In the genomic region with DNA sequence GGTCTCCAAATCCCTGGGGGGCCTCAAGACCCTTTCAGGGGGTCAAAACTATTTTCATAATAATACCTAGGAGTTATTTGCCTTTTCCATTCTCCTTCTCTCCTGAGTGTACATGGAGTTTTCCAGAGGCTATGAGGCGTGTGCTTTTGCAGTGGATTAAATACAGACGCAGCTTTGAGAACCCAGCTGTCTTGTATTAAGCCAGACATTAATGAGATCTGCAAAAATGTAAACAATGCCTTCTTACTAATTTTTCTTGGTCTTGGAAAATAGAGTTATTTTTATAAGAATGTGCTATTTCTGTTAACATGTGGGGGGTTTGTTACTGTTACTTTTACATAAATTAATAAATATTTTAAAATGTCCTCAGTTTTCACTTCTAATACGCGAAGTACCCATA, we compare ENCODE assay signal across 19 cellular contexts. TPM values are rescaled to one million over a fixed set of nuclear protein-coding genes. Genes with fewer than 3 reads are reported as not detected.
DNase-seq lines count a peak whose midpoint lies in the region; ATAC-seq, FAIRE-seq and TF ChIP-seq lines count a peak whose summit lies in the region.
"Had no signal": no experiment of that assay in that cellular context is flagged by ENCODE, and none has a peak within 500 bp of the region (broad histone marks: within the 10 kb centered on the region; RNA-seq: fewer than 3 reads in every experiment).

No MANE protein-coding gene starts in this region.

- intact Hi-C loops in left ventricle myocardium superior (cut with micrococcal nuclease) = no loop called here

- H3K9me2 ChIP-seq in MM.1S (replicated peaks; ENCODE audit: insufficient read depth, low read length) = no peaks in the 10 kb centered on the region

- no peak for TF ChIP-seq RAD21 in A549 (conservative IDR thresholded peaks at IDR 0.05 in 1 of 2, IDR thresholded peaks at IDR 0.05 in 1 of 2)

- peak overlapping the region; percentile 43 to 64; a peak in 4 of 6 replicates for H3K27ac ChIP-seq in A549
- H3K27ac ChIP-seq in MM.1S (ENCODE audit: low read length) = no peak overlapping the region
- H3K27ac ChIP-seq: body of pancreas, thyroid gland had no signal

- H3K4me2 ChIP-seq in A549 (peak overlapping the region; percentile 35; the same call in 2 of the 3 replicates), MM.1S (ENCODE audit: low read depth, low read length) (no peak overlapping the region)

- no peak overlapping the region for H3K9ac ChIP-seq in MM.1S (ENCODE audit: low read length)

- H3K36me3 ChIP-seq in MM.1S (replicated peaks; ENCODE audit: insufficient read depth, low read length) = no peaks in the 10 kb centered on the region
- H3K36me3 ChIP-seq: thyroid gland had no signal

- CTCF ChIA-PET in A549 (lab: Yijun Ruan, JAX) = interaction anchor here (0.6 to 16.2 kb wide), 8 partner anchors 8 to 1316 kb away, joined by 3 to 602 read pairs (median 4); no protein-coding TSS in a partner anchor

- H2AFZ ChIP-seq in MM.1S (ENCODE audit: low read length) = no peak overlapping the region

- no peaks in the 10 kb centered on the region for H3K36me3 Mint-ChIP-seq in glutamatergic neuron (ENCODE audit: unreplicated experiment)

- no peaks in the 10 kb centered on the region for H4K20me1 ChIP-seq in MM.1S (ENCODE audit: insufficient read depth, low read length)

- peaks cover 39% of the 10 kb centered on the region for H3K4me1 ChIP-seq in A549
- no peaks in the 10 kb centered on the region for H3K4me1 ChIP-seq in MM.1S (ENCODE audit: low read length)

- peak overlapping the region; percentile 18 for H3K4me3 Mint-ChIP-seq in glutamatergic neuron (ENCODE audit: unreplicated experiment)
- H3K4me3 Mint-ChIP-seq: naive thymus-derived CD4-positive, alpha-beta T cell; stimulated activated naive CD8-positive, alpha-beta T cell treated with anti-CD3 and anti-CD28 coated beads, Interleukin-15, Interleukin-2, amounts not matched to agents 100 ng/mL and 50 ng/mL, for 24 hours had no signal

- TF ChIP-seq EP300 in A549 (IDR thresholded peaks at IDR 0.05) = no peak

- H3K9me3 ChIP-seq in A549 (no peaks in the 10 kb centered on the region), MM.1S (replicated peaks; ENCODE audit: insufficient read depth, low read length) (no peaks in the 10 kb centered on the region)
- H3K9me3 ChIP-seq: body of pancreas, thyroid gland had no signal

- 97% methylated on average over 4 of the region's 4 CpGs for WGBS in A549 (ENCODE audit: missing lambda C conversion rate)

- DNase-seq in A549 (ENCODE audit: low read depth in 1 of 2, low spot score in 1 of 2) (no peak), GM03348 (ENCODE audit: low spot score) (peak; percentile 62), glutamatergic neuron (no peak), UCSD-AML1 (lab: John Stamatoyannopoulos, UW; ENCODE audit: unreplicated experiment) (no peak), MM.1S (no peak), left ventricle myocardium superior (no peak)
- DNase-seq: body of pancreas; CD4-positive, alpha-beta memory T cell; effector CD4-positive, alpha-beta T cell; erythroblast; naive thymus-derived CD4-positive, alpha-beta T cell; NCI-H1092; NCI-H2029; stimulated activated CD4-positive, alpha-beta T cell treated with anti-CD3 and anti-CD28 coated beads, Interleukin-12 subunit alpha, Interleukin-12 subunit beta, amount 100 ng/mL, for 4 hours; thyroid gland had no signal

- TF ChIP-seq CTCF in A549 (IDR thresholded peaks at IDR 0.05) = no peak
- TF ChIP-seq CTCF in glutamatergic neuron (IDR thresholded peaks at IDR 0.05; ENCODE audit: partially characterized antibody, unreplicated experiment) = no peak
- no peak for TF ChIP-seq CTCF in MM.1S (IDR thresholded peaks at IDR 0.05; ENCODE audit: low read length)

- ATAC-seq in A549 = no peak
- peak; percentile 86 for ATAC-seq in SK-N-SH treated with all-trans-retinoic acid at 6 μM for 48 hours
- no peak for ATAC-seq in GM21825 (IDR thresholded peaks at IDR 0.05; ENCODE audit: unreplicated experiment)
- ATAC-seq in left ventricle myocardium superior = no peak
- ATAC-seq: body of pancreas; naive thymus-derived CD4-positive, alpha-beta T cell had no signal

- H3F3A ChIP-seq in MM.1S (ENCODE audit: insufficient read depth, low read length) = no peaks in the 10 kb centered on the region

- H3K27me3 ChIP-seq in MM.1S (replicated peaks; ENCODE audit: insufficient read depth, low read length) = no peaks in the 10 kb centered on the region
- H3K27me3 ChIP-seq: body of pancreas, thyroid gland had no signal

- H3K27me3 Mint-ChIP-seq in glutamatergic neuron (ENCODE audit: unreplicated experiment) = peaks cover 6% of the 10 kb centered on the region
- H3K27me3 Mint-ChIP-seq: CD4-positive, alpha-beta memory T cell; naive thymus-derived CD4-positive, alpha-beta T cell; stimulated activated naive CD8-positive, alpha-beta T cell treated with anti-CD3 and anti-CD28 coated beads, Interleukin-15, Interleukin-2, amounts not matched to agents 100 ng/mL and 50 ng/mL, for 24 hours had no signal

- peaks cover 51% of the 10 kb centered on the region for H3K4me1 Mint-ChIP-seq in glutamatergic neuron (ENCODE audit: low read depth, unreplicated experiment)

- no peaks in the 10 kb centered on the region for H3K79me2 ChIP-seq in MM.1S (ENCODE audit: low read length)

- POLR2A ChIA-PET in A549 (lab: Yijun Ruan, JAX) = no interaction called here

- TF ChIP-seq POLR2A in A549 (IDR thresholded peaks at IDR 0.05; ENCODE audit: low read length) = no peak

- no peak for FAIRE-seq in A549 (lab: Jason Lieb, UNC)
- FAIRE-seq: A204.1 had no signal

- H3K4me3 ChIP-seq in A549 (no peak overlapping the region), MM.1S (ENCODE audit: low read length) (no peak overlapping the region)
- H3K4me3 ChIP-seq: body of pancreas, thyroid gland had no signal

- H3K27ac Mint-ChIP-seq in glutamatergic neuron (ENCODE audit: unreplicated experiment) = no peak overlapping the region
- H3K27ac Mint-ChIP-seq: CD4-positive, alpha-beta memory T cell; stimulated activated naive CD8-positive, alpha-beta T cell treated with anti-CD3 and anti-CD28 coated beads, Interleukin-15, Interleukin-2, amounts not matched to agents 100 ng/mL and 50 ng/mL, for 24 hours had no signal

- peaks cover 4% of the 10 kb centered on the region for H3K9me3 Mint-ChIP-seq in glutamatergic neuron (ENCODE audit: unreplicated experiment)
- H3K9me3 Mint-ChIP-seq: CD4-positive, alpha-beta memory T cell; naive thymus-derived CD4-positive, alpha-beta T cell; stimulated activated naive CD8-positive, alpha-beta T cell treated with anti-CD3 and anti-CD28 coated beads, Interleukin-15, Interleukin-2, amounts not matched to agents 100 ng/mL and 50 ng/mL, for 24 hours had no signal

TF ChIP-seq in A549, 52 proteins besides CTCF, POLR2A, EP300 and RAD21 (continues in another document):
- TF ChIP-seq BHLHE40 (IDR thresholded peaks at IDR 0.05; ENCODE audit: low read depth, low read length) = no peak
- TF ChIP-seq CHD2 (IDR thresholded peaks at IDR 0.05; ENCODE audit: low read length, partially characterized antibody) = no peak
- TF ChIP-seq ZNF302 (CRISPR knock-in tag; IDR thresholded peaks at IDR 0.05) = no peak
- no peak for TF ChIP-seq KDM1A (IDR thresholded peaks at IDR 0.05; ENCODE audit: low read depth)
- no peak for TF ChIP-seq EHMT2 (IDR thresholded peaks at IDR 0.05; ENCODE audit: low read depth)
- TF ChIP-seq SREBF2 (IDR thresholded peaks at IDR 0.05) = no peak
- no peak for TF ChIP-seq CBX8 (IDR thresholded peaks at IDR 0.05)
- no peak for TF ChIP-seq HEYL (CRISPR knock-in tag; IDR thresholded peaks at IDR 0.05)
- TF ChIP-seq ELK1 (IDR thresholded peaks at IDR 0.05; ENCODE audit: low read depth, low read length) = no peak
- TF ChIP-seq FOSL2 (IDR thresholded peaks at IDR 0.05) = no peak
- TF ChIP-seq FOSL2 (CRISPR knock-in tag; IDR thresholded peaks at IDR 0.05) = no peak
- no peak for TF ChIP-seq POLR2AphosphoS2 (conservative IDR thresholded peaks at IDR 0.05; ENCODE audit: low read length)

TF ChIP-seq in SK-N-SH treated with all-trans-retinoic acid at 6 μM for 48 hours, 23 proteins besides CTCF, POLR2A, EP300 and RAD21:
- TF ChIP-seq TCF4 (CRISPR knock-in tag; IDR thresholded peaks at IDR 0.05; ENCODE audit: borderline replicate concordance) (peak; percentile 88), CSDC2 (CRISPR knock-in tag; IDR thresholded peaks at IDR 0.05) (no peak)

RNA-seq across cellular contexts. Expression of gene WDR25, which starts 15.5 kb away (rescaled TPM):
- polyA plus RNA-seq in A549 (2011; rRNA removed) (7.8 and 8.9 TPM in 2 replicates), A549 (2017; fragmentation: RNase III; extraction: RNeasy Plus Mini Kit Qiagen cat#74134 plus additional on column Dnase treatment) (6.2 to 7.0 TPM (median 6.8 TPM) in 3 replicates)
- polyA plus RNA-seq in A549 (2012; cell fraction: cytosol; rRNA removed) = 8.0 and 9.7 TPM in 2 replicates
- polyA plus RNA-seq in A549 (2012; cell fraction: nucleus; rRNA removed) = 13.9 and 17.7 TPM in 2 replicates
- 10.3 and 11.0 TPM in 2 replicates for polyA minus RNA-seq in A549 (2011; rRNA and poly(A)+ RNA removed)
- total RNA-seq in glutamatergic neuron (ENCODE audit: unreplicated experiment) (9.7 TPM), left ventricle myocardium superior (4.5 TPM)
